8 cellular contexts compared by ENCODE assay signal in the genomic region with DNA sequence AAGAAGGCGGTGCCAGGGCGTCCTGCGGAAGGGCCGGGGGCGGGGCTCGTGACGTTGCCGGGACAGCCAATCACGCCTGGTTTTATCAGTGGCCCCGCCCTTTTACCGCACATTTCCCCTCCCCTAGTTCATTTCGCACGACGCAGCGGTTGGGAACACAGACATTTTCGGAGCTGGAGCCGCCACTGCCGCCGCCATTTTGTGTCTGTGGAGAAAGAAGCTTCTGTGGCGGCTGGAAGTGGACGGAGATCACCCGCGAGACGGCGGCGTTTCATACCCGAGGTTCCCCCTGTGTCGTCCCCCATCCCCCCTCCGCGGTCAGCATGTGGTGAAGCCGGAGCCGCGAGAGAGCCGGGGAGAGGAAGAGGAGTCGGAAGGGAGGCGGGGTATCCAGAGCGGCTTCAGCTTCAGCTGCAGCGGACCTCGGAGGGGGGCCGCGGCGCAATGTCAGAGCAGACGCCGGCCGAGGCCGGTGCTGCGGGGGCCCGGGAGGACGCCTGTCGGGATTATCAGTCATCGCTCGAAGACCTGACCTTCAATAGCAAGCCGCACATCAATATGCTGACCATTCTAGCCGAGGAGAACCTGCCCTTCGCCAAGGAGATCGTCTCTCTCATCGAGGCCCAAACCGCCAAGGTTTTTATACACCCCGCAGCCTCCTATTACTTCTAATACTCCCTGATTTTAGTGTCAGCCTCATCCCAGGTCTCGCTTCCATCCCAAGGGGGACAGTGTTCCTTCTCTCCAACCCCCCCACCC. TPM values are rescaled to one million over a fixed set of nuclear protein-coding genes. Genes with fewer than 3 reads are reported as not detected.
DNase-seq lines count a peak whose midpoint lies in the region; ATAC-seq, FAIRE-seq and TF ChIP-seq lines count a peak whose summit lies in the region.

A gene with protein sequence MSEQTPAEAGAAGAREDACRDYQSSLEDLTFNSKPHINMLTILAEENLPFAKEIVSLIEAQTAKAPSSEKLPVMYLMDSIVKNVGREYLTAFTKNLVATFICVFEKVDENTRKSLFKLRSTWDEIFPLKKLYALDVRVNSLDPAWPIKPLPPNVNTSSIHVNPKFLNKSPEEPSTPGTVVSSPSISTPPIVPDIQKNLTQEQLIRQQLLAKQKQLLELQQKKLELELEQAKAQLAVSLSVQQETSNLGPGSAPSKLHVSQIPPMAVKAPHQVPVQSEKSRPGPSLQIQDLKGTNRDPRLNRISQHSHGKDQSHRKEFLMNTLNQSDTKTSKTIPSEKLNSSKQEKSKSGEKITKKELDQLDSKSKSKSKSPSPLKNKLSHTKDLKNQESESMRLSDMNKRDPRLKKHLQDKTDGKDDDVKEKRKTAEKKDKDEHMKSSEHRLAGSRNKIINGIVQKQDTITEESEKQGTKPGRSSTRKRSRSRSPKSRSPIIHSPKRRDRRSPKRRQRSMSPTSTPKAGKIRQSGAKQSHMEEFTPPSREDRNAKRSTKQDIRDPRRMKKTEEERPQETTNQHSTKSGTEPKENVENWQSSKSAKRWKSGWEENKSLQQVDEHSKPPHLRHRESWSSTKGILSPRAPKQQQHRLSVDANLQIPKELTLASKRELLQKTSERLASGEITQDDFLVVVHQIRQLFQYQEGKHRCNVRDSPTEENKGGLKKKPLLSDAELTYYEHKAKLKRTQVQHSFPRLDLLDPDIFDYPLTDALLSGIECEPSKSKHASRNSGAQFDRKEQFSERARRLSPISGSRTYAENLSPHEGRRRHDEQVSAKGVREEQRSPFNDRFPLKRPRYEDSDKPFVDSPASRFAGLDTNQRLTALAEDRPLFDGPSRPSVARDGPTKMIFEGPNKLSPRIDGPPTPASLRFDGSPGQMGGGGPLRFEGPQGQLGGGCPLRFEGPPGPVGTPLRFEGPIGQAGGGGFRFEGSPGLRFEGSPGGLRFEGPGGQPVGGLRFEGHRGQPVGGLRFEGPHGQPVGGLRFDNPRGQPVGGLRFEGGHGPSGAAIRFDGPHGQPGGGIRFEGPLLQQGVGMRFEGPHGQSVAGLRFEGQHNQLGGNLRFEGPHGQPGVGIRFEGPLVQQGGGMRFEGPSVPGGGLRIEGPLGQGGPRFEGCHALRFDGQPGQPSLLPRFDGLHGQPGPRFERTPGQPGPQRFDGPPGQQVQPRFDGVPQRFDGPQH (N-terminal part only) (plus strand): TSS at position 136 of the 759 bp plus-strand sequence. CDS start 309 bp downstream, at position 445.

- intact Hi-C loops in mucosa of descending colon (cut with DNase I, micrococcal nuclease), result loop anchor here in 1 of 2 donors (5.0 kb wide), 1 partner anchor 80 kb away; no protein-coding TSS in a partner anchor

- H3K36me3 ChIP-seq in SJCRH30 (peaks cover 40% of the 10 kb centered on the region), mucosa of descending colon (ENCODE audit: low read depth) (no peaks in the 10 kb centered on the region)
- peaks cover 5% of the 10 kb centered on the region for H3K36me3 ChIP-seq in effector memory CD4-positive, alpha-beta T cell (ENCODE audit: control insufficient read depth, insufficient read depth, low read length)

- H3K4me3 ChIP-seq in SJCRH30, result peak within 1 kb of the TSS; percentile 91
- H3K4me3 ChIP-seq in effector memory CD4-positive, alpha-beta T cell (ENCODE audit: insufficient read depth, low read depth, low read length, poor library complexity, severe bottlenecking), result peak within 1 kb of the TSS; percentile 89
- H3K4me3 ChIP-seq in mucosa of descending colon, result peak within 1 kb of the TSS; percentile 89

- ATAC-seq in GM18502 (IDR thresholded peaks at IDR 0.05; ENCODE audit: poor library complexity, unreplicated experiment) (peak; percentile 7), HG02678 (IDR thresholded peaks at IDR 0.05; ENCODE audit: unreplicated experiment) (peak; percentile 5), mucosa of descending colon (peak; percentile 21)

- peak; percentile 94 for FAIRE-seq in urothelium cell line (lab: Jason Lieb, UNC)

- H3K27ac ChIP-seq in SJCRH30, result peak within 1 kb of the TSS; percentile 93
- H3K27ac ChIP-seq in effector memory CD4-positive, alpha-beta T cell (ENCODE audit: insufficient read depth, low read length, poor library complexity, severe bottlenecking), result peak within 1 kb of the TSS; percentile 98

- DNase-seq in SJCRH30 (no peak), mucosa of descending colon (peak in 2 of 3 donors; percentile 97 to 99), urothelium cell line (ENCODE audit: low spot score) (peak; percentile 61), globus pallidus (ENCODE audit: low spot score) (no peak), DMS53 (lab: John Stamatoyannopoulos, UW) (no peak)
- DNase-seq in effector memory CD4-positive, alpha-beta T cell, result no peak

- H3K9me3 ChIP-seq in SJCRH30 (replicated peaks) (no peaks in the 10 kb centered on the region), mucosa of descending colon (no peaks in the 10 kb centered on the region)
- no peaks in the 10 kb centered on the region for H3K9me3 ChIP-seq in effector memory CD4-positive, alpha-beta T cell (ENCODE audit: control insufficient read depth, low read length)

- H3K4me1 ChIP-seq in SJCRH30 (0 out of 2 replicates have a peak, but pooled peaks cover 10% of the 10 kb centered on the region), mucosa of descending colon (ENCODE audit: low read depth) (no peaks in the 10 kb centered on the region)
- H3K4me1 ChIP-seq in effector memory CD4-positive, alpha-beta T cell (ENCODE audit: control insufficient read depth, insufficient read depth, low read length, poor library complexity, severe bottlenecking), result peaks cover 9% of the 10 kb centered on the region

- no peak for TF ChIP-seq CTCF in mucosa of descending colon (IDR thresholded peaks at IDR 0.05)

- no peaks in the 10 kb centered on the region for H3K27me3 ChIP-seq in SJCRH30
- H3K27me3 ChIP-seq in effector memory CD4-positive, alpha-beta T cell (replicated peaks; ENCODE audit: control insufficient read depth, insufficient read depth, low read length, poor library complexity, severe bottlenecking), result no peaks in the 10 kb centered on the region

RNA-seq across cellular contexts. Expression of the gene that starts here (rescaled TPM):
- 55.9 and 71.1 TPM in 2 replicates for total RNA-seq in SJCRH30 (2014; rRNA removed; shearing (Covaris generic))
- total RNA-seq in mucosa of descending colon, result 10 to 100 TPM; 57.2 to 60.5 (median 58.7) TPM

Comparison
In these comparisons a context has a peak if more than half of its experiments do, and no peak if none do; other contexts are left out.
1. DNase-seq: peak in mucosa of descending colon (2 of 3) and urothelium cell line (single experiment); none in SJCRH30 (0 of 2), effector memory CD4-positive, alpha-beta T cell (0 of 3), globus pallidus (single experiment) and DMS53 (single experiment).
2. Peak in every context shown above with its lines, with median percentiles within 50 percentile points of each other: ATAC-seq and H3K4me3 ChIP-seq.